1 cellular context compared by ENCODE assay signal in genomic region chr7:35647171-35647574, GRCh38.
TF ChIP-seq lines count a peak whose summit lies in the region.

No MANE protein-coding gene starts in this region.

TF ChIP-seq in HepG2, 621 proteins besides CTCF, POLR2A, EP300 and RAD21 (continued from another document and continues in another):
- 0 out of 2 replicates have a peak, but pooled peaks have one; percentile 37 for TF ChIP-seq IKZF5 (CRISPR knock-in tag; IDR thresholded peaks at IDR 0.05)
- TF ChIP-seq MLX (CRISPR knock-in tag; IDR thresholded peaks at IDR 0.05): no peak
- no peak for TF ChIP-seq NR2F2 (IDR thresholded peaks at IDR 0.05; ENCODE audit: borderline replicate concordance, low read depth)
- TF ChIP-seq ZIK1 (CRISPR knock-in tag; IDR thresholded peaks at IDR 0.05; ENCODE audit: borderline replicate concordance, low read depth): no peak
- TF ChIP-seq ZNF337 (CRISPR knock-in tag; IDR thresholded peaks at IDR 0.05; ENCODE audit: borderline replicate concordance, low read depth): no peak
- no peak for TF ChIP-seq ZNF138 (CRISPR knock-in tag; IDR thresholded peaks at IDR 0.05; ENCODE audit: low read depth)
- TF ChIP-seq ARNTL (CRISPR knock-in tag; IDR thresholded peaks at IDR 0.05): no peak
- no peak for TF ChIP-seq NFAT5 (CRISPR knock-in tag; IDR thresholded peaks at IDR 0.05)
- no peak for TF ChIP-seq SOX6 (IDR thresholded peaks at IDR 0.05)
- peak; percentile 31; the same call in 1 of the 2 replicates for TF ChIP-seq SOX6 (CRISPR knock-in tag; IDR thresholded peaks at IDR 0.05)
- TF ChIP-seq RFXANK (CRISPR knock-in tag; IDR thresholded peaks at IDR 0.05): no peak
- no peak for TF ChIP-seq ZNF12 (CRISPR knock-in tag; IDR thresholded peaks at IDR 0.05)
- TF ChIP-seq ZNF350 (CRISPR knock-in tag; IDR thresholded peaks at IDR 0.05; ENCODE audit: borderline replicate concordance, low read depth): no peak
- no peak for TF ChIP-seq ZNF460 (CRISPR knock-in tag; IDR thresholded peaks at IDR 0.05; ENCODE audit: borderline replicate concordance)
- TF ChIP-seq ZBTB7A (CRISPR knock-in tag; IDR thresholded peaks at IDR 0.05): no peak
- TF ChIP-seq ATF3 (CRISPR knock-in tag; IDR thresholded peaks at IDR 0.05): 0 out of 2 replicates have a peak, but pooled peaks have one; percentile 25
- TF ChIP-seq GMEB2 (CRISPR knock-in tag; IDR thresholded peaks at IDR 0.05; ENCODE audit: low read depth): no peak
- no peak for TF ChIP-seq MTF2 (CRISPR knock-in tag; IDR thresholded peaks at IDR 0.05; ENCODE audit: borderline replicate concordance)
- peak; percentile 35; the same call in 1 of the 2 replicates for TF ChIP-seq ERF (CRISPR knock-in tag; IDR thresholded peaks at IDR 0.05)
- TF ChIP-seq SP1 (IDR thresholded peaks at IDR 0.05): no peak
- TF ChIP-seq SP1 (CRISPR knock-in tag; IDR thresholded peaks at IDR 0.05): no peak
- TF ChIP-seq ZBTB3 (CRISPR knock-in tag; IDR thresholded peaks at IDR 0.05; ENCODE audit: borderline replicate concordance, low read depth): no peak
- no peak for TF ChIP-seq RCOR2 (CRISPR knock-in tag; IDR thresholded peaks at IDR 0.05)
- TF ChIP-seq ZNF446 (CRISPR knock-in tag; IDR thresholded peaks at IDR 0.05): no peak
- TF ChIP-seq POGK (CRISPR knock-in tag; conservative IDR thresholded peaks at IDR 0.05): peak; percentile 53; the same call in 1 of the 2 replicates
- TF ChIP-seq SAFB2 (CRISPR knock-in tag; IDR thresholded peaks at IDR 0.05; ENCODE audit: borderline replicate concordance, low read depth): no peak
- TF ChIP-seq ZBTB34 (CRISPR knock-in tag; IDR thresholded peaks at IDR 0.05): no peak
- TF ChIP-seq GLI4 (CRISPR knock-in tag; IDR thresholded peaks at IDR 0.05; ENCODE audit: borderline replicate concordance): no peak
- no peak for TF ChIP-seq CBX2 (IDR thresholded peaks at IDR 0.05; ENCODE audit: low read depth, low read length)
- TF ChIP-seq CBX2 (CRISPR knock-in tag; IDR thresholded peaks at IDR 0.05; ENCODE audit: low read depth): no peak
- no peak for TF ChIP-seq NFATC3 (CRISPR knock-in tag; IDR thresholded peaks at IDR 0.05)
- TF ChIP-seq HNRNPL (IDR thresholded peaks at IDR 0.05; ENCODE audit: low read depth, low read length): no peak
- no peak for TF ChIP-seq NAIF1 (CRISPR knock-in tag; IDR thresholded peaks at IDR 0.05; ENCODE audit: borderline replicate concordance)
- TF ChIP-seq SMC3 (IDR thresholded peaks at IDR 0.05; ENCODE audit: low read length): no peak
- no peak for TF ChIP-seq ZNF605 (CRISPR knock-in tag; IDR thresholded peaks at IDR 0.05)
- TF ChIP-seq ZNF432 (CRISPR knock-in tag; IDR thresholded peaks at IDR 0.05; ENCODE audit: borderline replicate concordance): no peak
- TF ChIP-seq SYNCRIP (IDR thresholded peaks at IDR 0.05; ENCODE audit: insufficient read depth, low read depth, low read length): no peak
- no peak for TF ChIP-seq ZNF124 (CRISPR knock-in tag; IDR thresholded peaks at IDR 0.05)
- no peak for TF ChIP-seq ZNF703 (CRISPR knock-in tag; IDR thresholded peaks at IDR 0.05; ENCODE audit: borderline replicate concordance)
- no peak for TF ChIP-seq ELF4 (CRISPR knock-in tag; IDR thresholded peaks at IDR 0.05; ENCODE audit: borderline replicate concordance)
- no peak for TF ChIP-seq ATF4 (CRISPR knock-in tag; IDR thresholded peaks at IDR 0.05)
- TF ChIP-seq ZFY (CRISPR knock-in tag; IDR thresholded peaks at IDR 0.05): no peak
- TF ChIP-seq ZSCAN21 (CRISPR knock-in tag; IDR thresholded peaks at IDR 0.05; ENCODE audit: borderline replicate concordance): no peak
- no peak for TF ChIP-seq E2F5 (CRISPR knock-in tag; conservative IDR thresholded peaks at IDR 0.05)
- no peak for TF ChIP-seq MTA3 (CRISPR knock-in tag; IDR thresholded peaks at IDR 0.05)
- TF ChIP-seq CSRNP2 (CRISPR knock-in tag; conservative IDR thresholded peaks at IDR 0.05; ENCODE audit: low read depth): no peak
- no peak for TF ChIP-seq ZNF777 (CRISPR knock-in tag; IDR thresholded peaks at IDR 0.05)
- TF ChIP-seq SMAD1 (CRISPR knock-in tag; IDR thresholded peaks at IDR 0.05; ENCODE audit: borderline replicate concordance, low read depth): no peak
